ENCODE assay signal across 15 cellular contexts in genomic region chr9:124238546-124239140, GRCh38. TPM values are rescaled to one million over a fixed set of nuclear protein-coding genes. Genes with fewer than 3 reads are reported as not detected.
DNase-seq lines count a peak whose midpoint lies in the region; ATAC-seq and TF ChIP-seq lines count a peak whose summit lies in the region.
"Had no signal": no experiment of that assay in that cellular context is flagged by ENCODE, and none has a peak within 500 bp of the region (broad histone marks: within the 10 kb centered on the region; RNA-seq: fewer than 3 reads in every experiment).

No MANE protein-coding gene starts in this region.

- no peak for DNase-seq in activated CD4-positive, alpha-beta T cell treated with anti-CD3 and anti-CD28 coated beads for 36 hours
- DNase-seq in activated CD4-positive, alpha-beta T cell treated with anti-CD3 and anti-CD28 coated beads, Interleukin-2, amount 50 U/mL, for 48 hours = no peak
- DNase-seq in activated CD8-positive, alpha-beta T cell treated with anti-CD3 and anti-CD28 coated beads for 36 hours = peak; percentile 32
- DNase-seq in stimulated activated naive CD8-positive, alpha-beta T cell treated with anti-CD3 and anti-CD28 coated beads, Interleukin-15, Interleukin-2, amounts not matched to agents 100 U/mL and 50 U/mL, for 24 hours = no peak
- DNase-seq in cardiac septum (ENCODE audit: low spot score) = no peak
- no peak for DNase-seq in epidermal melanocyte (ENCODE audit: insufficient read length, low spot score)
- no peak for DNase-seq in coronary artery (ENCODE audit: low spot score)
- DNase-seq: activated naive CD4-positive, alpha-beta T cell treated with anti-CD3 and anti-CD28 coated beads for 36 hours; cerebellar nuclear complex; hippocampal formation; NCI-H2081; small intestine had no signal

- no peak overlapping the region for H3K27ac Mint-ChIP-seq in activated CD4-positive, alpha-beta T cell treated with anti-CD3 and anti-CD28 coated beads for 36 hours
- peak overlapping the region; percentile 75 for H3K27ac Mint-ChIP-seq in activated CD8-positive, alpha-beta T cell treated with anti-CD3 and anti-CD28 coated beads for 36 hours
- H3K27ac Mint-ChIP-seq: activated naive CD4-positive, alpha-beta T cell treated with anti-CD3 and anti-CD28 coated beads for 36 hours had no signal

- no peak overlapping the region for H3K27ac ChIP-seq in coronary artery
- H3K27ac ChIP-seq: SK-N-MC, tibial artery had no signal

- peaks cover 16% of the 10 kb centered on the region for H3K4me1 Mint-ChIP-seq in activated CD4-positive, alpha-beta T cell treated with anti-CD3 and anti-CD28 coated beads for 36 hours
- peaks cover 37% of the 10 kb centered on the region for H3K4me1 Mint-ChIP-seq in activated CD8-positive, alpha-beta T cell treated with anti-CD3 and anti-CD28 coated beads for 36 hours (ENCODE audit: low read depth)

- no peak overlapping the region for H3K4me3 Mint-ChIP-seq in activated CD4-positive, alpha-beta T cell treated with anti-CD3 and anti-CD28 coated beads for 36 hours
- no peak overlapping the region for H3K4me3 Mint-ChIP-seq in activated CD8-positive, alpha-beta T cell treated with anti-CD3 and anti-CD28 coated beads for 36 hours
- H3K4me3 Mint-ChIP-seq: activated naive CD4-positive, alpha-beta T cell treated with anti-CD3 and anti-CD28 coated beads for 36 hours had no signal

- no peaks in the 10 kb centered on the region for H3K36me3 Mint-ChIP-seq in activated CD4-positive, alpha-beta T cell treated with anti-CD3 and anti-CD28 coated beads for 36 hours (ENCODE audit: low read depth)
- no peaks in the 10 kb centered on the region for H3K36me3 Mint-ChIP-seq in activated CD8-positive, alpha-beta T cell treated with anti-CD3 and anti-CD28 coated beads for 36 hours (ENCODE audit: low read depth)

- POLR2A ChIA-PET in activated CD4-positive, alpha-beta T cell treated with anti-CD3 and anti-CD28 coated beads for 36 hours (lab: Charles Lee) = no interaction called here
- POLR2A ChIA-PET in activated CD8-positive, alpha-beta T cell treated with anti-CD3 and anti-CD28 coated beads for 36 hours (lab: Charles Lee) = interaction anchor here (1.2 kb wide), 1 partner anchor 9 kb away, joined by 3 read pairs; no protein-coding TSS in a partner anchor

- CTCF ChIA-PET in activated CD4-positive, alpha-beta T cell treated with anti-CD3 and anti-CD28 coated beads for 36 hours (lab: Charles Lee) = interaction anchor here (0.6 to 0.7 kb wide), 2 partner anchors 9 to 41 kb away, joined by 3 to 4 read pairs; no protein-coding TSS in a partner anchor
- CTCF ChIA-PET in activated CD8-positive, alpha-beta T cell treated with anti-CD3 and anti-CD28 coated beads for 36 hours (lab: Charles Lee) = interaction anchor here (1.4 to 1.5 kb wide), 2 partner anchors 9 to 112 kb away, joined by 3 to 7 read pairs; no protein-coding TSS in a partner anchor

- intact Hi-C loops in activated CD4-positive, alpha-beta T cell treated with anti-CD3 and anti-CD28 coated beads for 36 hours (cut with DNase I, micrococcal nuclease) = no loop called here
- intact Hi-C loops in activated CD8-positive, alpha-beta T cell treated with anti-CD3 and anti-CD28 coated beads for 36 hours (cut with micrococcal nuclease) = no loop called here
- intact Hi-C loops in cardiac septum (cut with DNase I) = no loop called here

- peak; percentile 73 for ATAC-seq in activated CD4-positive, alpha-beta T cell treated with anti-CD3 and anti-CD28 coated beads for 36 hours
- ATAC-seq in HG02610 (IDR thresholded peaks at IDR 0.05; ENCODE audit: unreplicated experiment) = peak; percentile 35
- ATAC-seq in activated CD8-positive, alpha-beta T cell treated with anti-CD3 and anti-CD28 coated beads for 36 hours = peak; percentile 71
- peak; percentile 76 for ATAC-seq in stimulated activated naive CD8-positive, alpha-beta T cell treated with anti-CD3 and anti-CD28 coated beads, Interleukin-15, Interleukin-2, amounts not matched to agents 100 U/mL and 50 U/mL, for 24 hours

- H3K27me3 Mint-ChIP-seq in activated CD4-positive, alpha-beta T cell treated with anti-CD3 and anti-CD28 coated beads for 36 hours = peaks cover 13% of the 10 kb centered on the region
- peaks cover 9% of the 10 kb centered on the region for H3K27me3 Mint-ChIP-seq in activated CD8-positive, alpha-beta T cell treated with anti-CD3 and anti-CD28 coated beads for 36 hours

- H3K4me3 ChIP-seq in coronary artery = no peak overlapping the region
- H3K4me3 ChIP-seq: SK-N-MC, tibial artery had no signal

- TF ChIP-seq CTCF in activated CD8-positive, alpha-beta T cell treated with anti-CD3 and anti-CD28 coated beads for 36 hours (IDR thresholded peaks at IDR 0.05) = no peak
- no peak for TF ChIP-seq CTCF in coronary artery (IDR thresholded peaks at IDR 0.05)

- H3K9me3 Mint-ChIP-seq in activated CD4-positive, alpha-beta T cell treated with anti-CD3 and anti-CD28 coated beads for 36 hours (ENCODE audit: low read depth) = no peaks in the 10 kb centered on the region
- peaks cover 1% of the 10 kb centered on the region for H3K9me3 Mint-ChIP-seq in activated CD8-positive, alpha-beta T cell treated with anti-CD3 and anti-CD28 coated beads for 36 hours

RNA-seq across cellular contexts. Expression of gene NEK6, which starts 19.1 kb away (rescaled TPM):
- 10 to 100 TPM in 1 of 2 experiments, 1 to 10 TPM in 1; 6.4 to 10.1 TPM for total RNA-seq in activated CD4-positive, alpha-beta T cell treated with anti-CD3 and anti-CD28 coated beads for 36 hours
- 10 to 100 TPM; 20.2 to 21.8 TPM for total RNA-seq in activated CD8-positive, alpha-beta T cell treated with anti-CD3 and anti-CD28 coated beads for 36 hours
- 11.6 TPM for total RNA-seq in cardiac septum
